In the genomic region with DNA sequence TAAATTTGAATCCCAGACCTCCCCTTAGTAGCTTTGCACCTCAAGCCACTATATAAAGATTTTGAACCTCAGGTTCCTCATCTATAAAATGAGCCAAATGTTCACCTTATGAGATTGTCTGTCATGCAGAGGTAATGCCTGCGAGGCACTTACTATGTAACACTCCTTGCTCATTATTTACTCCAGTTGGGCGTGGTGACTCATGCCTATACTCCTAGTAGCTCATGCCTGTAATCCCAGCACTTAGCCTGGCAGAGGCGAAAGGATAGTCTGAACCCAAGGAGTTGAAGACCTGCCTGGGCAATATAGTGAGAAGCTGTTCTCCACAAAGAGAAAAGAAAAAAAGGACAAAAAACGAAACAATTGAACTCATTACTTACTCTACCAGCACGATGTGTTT, we compare ENCODE assay signal across 19 cellular contexts.
DNase-seq lines count a peak whose midpoint lies in the region; ATAC-seq and TF ChIP-seq lines count a peak whose summit lies in the region.
"Had no signal": no experiment of that assay in that cellular context is flagged by ENCODE, and none has a peak within 500 bp of the region (broad histone marks: within the 10 kb centered on the region; RNA-seq: fewer than 3 reads in every experiment).

No MANE protein-coding gene starts in this region.

- no peaks in the 10 kb centered on the region for H3K9me2 ChIP-seq in OCI-LY7 (ENCODE audit: insufficient read depth, low read length)

- CTCF ChIA-PET in activated CD4-positive, alpha-beta T cell treated with anti-CD3 and anti-CD28 coated beads for 36 hours (lab: Charles Lee), result no interaction called here
- CTCF ChIA-PET in OCI-LY7 (lab: Charles Lee; ENCODE audit: unreplicated experiment), result no interaction called here

- H3K4me1 ChIP-seq in OCI-LY7 (ENCODE audit: insufficient read depth, low read length, poor library complexity, severe bottlenecking), result no peaks in the 10 kb centered on the region
- H3K4me1 ChIP-seq: prostate gland had no signal

- TF ChIP-seq CTCF in OCI-LY7 (conservative IDR thresholded peaks at IDR 0.05; ENCODE audit: low read length), result no peak

- POLR2A ChIA-PET in activated CD4-positive, alpha-beta T cell treated with anti-CD3 and anti-CD28 coated beads for 36 hours (lab: Charles Lee), result no interaction called here
- POLR2A ChIA-PET in OCI-LY7 (lab: Charles Lee), result no interaction called here

- H3K27ac ChIP-seq in OCI-LY7 (ENCODE audit: low read depth, low read length, poor library complexity, severe bottlenecking), result no peak overlapping the region
- H3K27ac ChIP-seq: heart right ventricle, prostate gland, SJSA1, skin epidermis had no signal

- no peaks in the 10 kb centered on the region for H3K36me3 ChIP-seq in OCI-LY7 (ENCODE audit: insufficient read depth, low read length)
- H3K36me3 ChIP-seq: prostate gland had no signal

- no peaks in the 10 kb centered on the region for H3K9me3 Mint-ChIP-seq in activated CD4-positive, alpha-beta T cell treated with anti-CD3 and anti-CD28 coated beads for 36 hours (ENCODE audit: low read depth)
- no peaks in the 10 kb centered on the region for H3K9me3 Mint-ChIP-seq in central memory CD8-positive, alpha-beta T cell
- no peaks in the 10 kb centered on the region for H3K9me3 Mint-ChIP-seq in stimulated activated effector memory CD8-positive, alpha-beta T cell treated with anti-CD3 and anti-CD28 coated beads, Interleukin-12 subunit alpha, Interleukin-12 subunit beta, amount 100 ng/mL, for 72 hours
- H3K9me3 Mint-ChIP-seq: nephron; T-helper 2 cell treated with Interferon-gamma antibody and Interleukin-4, amounts not matched to agents 5 μg/mL and 100 μg/mL, for 36 hours had no signal

- H3K4me2 ChIP-seq in OCI-LY7 (ENCODE audit: low read length), result no peak overlapping the region

- no peak overlapping the region for H3K4me3 Mint-ChIP-seq in activated CD4-positive, alpha-beta T cell treated with anti-CD3 and anti-CD28 coated beads for 36 hours
- H3K4me3 Mint-ChIP-seq in central memory CD8-positive, alpha-beta T cell, result no peak overlapping the region
- no peak overlapping the region for H3K4me3 Mint-ChIP-seq in stimulated activated effector memory CD8-positive, alpha-beta T cell treated with anti-CD3 and anti-CD28 coated beads, Interleukin-12 subunit alpha, Interleukin-12 subunit beta, amount 100 ng/mL, for 72 hours
- H3K4me3 Mint-ChIP-seq: activated CD8-positive, alpha-beta memory T cell treated with anti-CD3 and anti-CD28 coated beads, Interleukin-2, amount 10 ng/mL, durations not matched to agents 7 days and 5 days; nephron; T-helper 2 cell treated with Interferon-gamma antibody and Interleukin-4, amounts not matched to agents 5 μg/mL and 100 μg/mL, for 36 hours had no signal

- intact Hi-C loops in activated CD4-positive, alpha-beta T cell treated with anti-CD3 and anti-CD28 coated beads for 36 hours (cut with DNase I, micrococcal nuclease), result no loop called here
- intact Hi-C loops in OCI-LY7 (cut with micrococcal nuclease; ENCODE audit: unreplicated experiment), result no loop called here

- peak overlapping the region; percentile 19 for H3K27ac Mint-ChIP-seq in activated CD4-positive, alpha-beta T cell treated with anti-CD3 and anti-CD28 coated beads for 36 hours
- H3K27ac Mint-ChIP-seq in central memory CD8-positive, alpha-beta T cell (ENCODE audit: low read depth), result peak overlapping the region; percentile 77
- peak overlapping the region; percentile 76 for H3K27ac Mint-ChIP-seq in stimulated activated effector memory CD8-positive, alpha-beta T cell treated with anti-CD3 and anti-CD28 coated beads, Interleukin-12 subunit alpha, Interleukin-12 subunit beta, amount 100 ng/mL, for 72 hours
- H3K27ac Mint-ChIP-seq: activated CD8-positive, alpha-beta memory T cell treated with anti-CD3 and anti-CD28 coated beads, Interleukin-2, amount 10 ng/mL, durations not matched to agents 7 days and 5 days; nephron; T-helper 2 cell treated with Interferon-gamma antibody and Interleukin-4, amounts not matched to agents 5 μg/mL and 100 μg/mL, for 36 hours had no signal

- peaks cover 41% of the 10 kb centered on the region for H3K36me3 Mint-ChIP-seq in activated CD4-positive, alpha-beta T cell treated with anti-CD3 and anti-CD28 coated beads for 36 hours (ENCODE audit: low read depth)
- H3K36me3 Mint-ChIP-seq in central memory CD8-positive, alpha-beta T cell (ENCODE audit: insufficient read depth), result peaks cover 7% of the 10 kb centered on the region
- peaks cover 74% of the 10 kb centered on the region for H3K36me3 Mint-ChIP-seq in stimulated activated effector memory CD8-positive, alpha-beta T cell treated with anti-CD3 and anti-CD28 coated beads, Interleukin-12 subunit alpha, Interleukin-12 subunit beta, amount 100 ng/mL, for 72 hours

- no peak for ATAC-seq in activated CD4-positive, alpha-beta T cell treated with anti-CD3 and anti-CD28 coated beads for 36 hours
- no peak for ATAC-seq in central memory CD8-positive, alpha-beta T cell (replicated peaks; ENCODE audit: extremely low read depth, poor library complexity, severe bottlenecking)
- no peak for ATAC-seq in stimulated activated effector memory CD8-positive, alpha-beta T cell treated with anti-CD3 and anti-CD28 coated beads, Interleukin-12 subunit alpha, Interleukin-12 subunit beta, amount 100 ng/mL, for 72 hours
- ATAC-seq: activated CD8-positive, alpha-beta memory T cell treated with anti-CD3 and anti-CD28 coated beads, Interleukin-2, amount 10 ng/mL, durations not matched to agents 7 days and 5 days; heart right ventricle had no signal

- H3K9me3 ChIP-seq in OCI-LY7 (ENCODE audit: low read length), result no peaks in the 10 kb centered on the region
- H3K9me3 ChIP-seq: heart right ventricle, prostate gland, SJSA1 had no signal

- no peaks in the 10 kb centered on the region for H3K27me3 Mint-ChIP-seq in activated CD4-positive, alpha-beta T cell treated with anti-CD3 and anti-CD28 coated beads for 36 hours
- no peaks in the 10 kb centered on the region for H3K27me3 Mint-ChIP-seq in central memory CD8-positive, alpha-beta T cell
- H3K27me3 Mint-ChIP-seq: activated CD8-positive, alpha-beta memory T cell treated with anti-CD3 and anti-CD28 coated beads, Interleukin-2, amount 10 ng/mL, durations not matched to agents 7 days and 5 days had no signal

- no peak for DNase-seq in activated CD4-positive, alpha-beta T cell treated with anti-CD3 and anti-CD28 coated beads for 36 hours
- DNase-seq in activated CD4-positive, alpha-beta T cell treated with anti-CD3 and anti-CD28 coated beads for 1 hour, result no peak
- DNase-seq in NCI-H460 (ENCODE audit: extremely low read depth, low read depth), result peak; percentile 16
- no peak for DNase-seq in central memory CD8-positive, alpha-beta T cell (ENCODE audit: low spot score in 2 of 2)
- no peak for DNase-seq in stimulated activated effector memory CD8-positive, alpha-beta T cell treated with anti-CD3 and anti-CD28 coated beads, Interleukin-12 subunit alpha, Interleukin-12 subunit beta, amount 100 ng/mL, for 72 hours (ENCODE audit: low spot score in 2 of 2)
- DNase-seq in SIG-M5 treated with dmso at 0.1 percent for 504 hours (lab: John Stamatoyannopoulos, UW; ENCODE audit: unreplicated experiment), result no peak
- DNase-seq in OCI-LY7 (ENCODE audit: low spot score), result no peak
- DNase-seq in NCI-H82 treated with DMSO at 0.1 percent for 48 hours (lab: John Stamatoyannopoulos, UW; ENCODE audit: unreplicated experiment), result no peak
- DNase-seq: activated CD8-positive, alpha-beta memory T cell treated with anti-CD3 and anti-CD28 coated beads, Interleukin-2, amount 10 ng/mL, durations not matched to agents 7 days and 5 days; activated effector memory CD4-positive, alpha-beta T cell treated with Interleukin-2 at 50 U/mL for 16 hours; amygdala; heart right ventricle; NCI-H1694 treated with DMSO at 0.1 percent for 48 hours; NCI-H446 had no signal

- no TSS peak for BruUV-seq in OCI-LY7 (replicated peaks; lab: Mats Ljungman, UMichigan)

- no peaks in the 10 kb centered on the region for H3K79me2 ChIP-seq in OCI-LY7 (ENCODE audit: insufficient read depth, low read depth, low read length)

- no peaks in the 10 kb centered on the region for H4K20me1 ChIP-seq in OCI-LY7 (ENCODE audit: insufficient read depth, low read length)

- no peak overlapping the region for H3K4me3 ChIP-seq in OCI-LY7 (ENCODE audit: low read depth, low read length, poor library complexity, severe bottlenecking)
- H3K4me3 ChIP-seq: heart right ventricle, prostate gland, SJSA1, skin epidermis had no signal

- no peak overlapping the region for H2AFZ ChIP-seq in OCI-LY7 (ENCODE audit: low read length)

- peaks cover 60% of the 10 kb centered on the region for H3K4me1 Mint-ChIP-seq in activated CD4-positive, alpha-beta T cell treated with anti-CD3 and anti-CD28 coated beads for 36 hours
- peaks cover 65% of the 10 kb centered on the region for H3K4me1 Mint-ChIP-seq in central memory CD8-positive, alpha-beta T cell
- peaks cover 69% of the 10 kb centered on the region for H3K4me1 Mint-ChIP-seq in stimulated activated effector memory CD8-positive, alpha-beta T cell treated with anti-CD3 and anti-CD28 coated beads, Interleukin-12 subunit alpha, Interleukin-12 subunit beta, amount 100 ng/mL, for 72 hours

Comparison
In these comparisons a context has a peak if more than half of its experiments do, and no peak if none do; other contexts are left out.
1. H3K27ac Mint-ChIP-seq: peak in every context shown above with its lines; median percentile 77 in central memory CD8-positive, alpha-beta T cell; 76 in stimulated activated effector memory CD8-positive, alpha-beta T cell treated with anti-CD3 and anti-CD28 coated beads, Interleukin-12 subunit alpha, Interleukin-12 subunit beta, amount 100 ng/mL, for 72 hours; 19 in activated CD4-positive, alpha-beta T cell treated with anti-CD3 and anti-CD28 coated beads for 36 hours.